1 cellular context compared by ENCODE assay signal in the genomic region with DNA sequence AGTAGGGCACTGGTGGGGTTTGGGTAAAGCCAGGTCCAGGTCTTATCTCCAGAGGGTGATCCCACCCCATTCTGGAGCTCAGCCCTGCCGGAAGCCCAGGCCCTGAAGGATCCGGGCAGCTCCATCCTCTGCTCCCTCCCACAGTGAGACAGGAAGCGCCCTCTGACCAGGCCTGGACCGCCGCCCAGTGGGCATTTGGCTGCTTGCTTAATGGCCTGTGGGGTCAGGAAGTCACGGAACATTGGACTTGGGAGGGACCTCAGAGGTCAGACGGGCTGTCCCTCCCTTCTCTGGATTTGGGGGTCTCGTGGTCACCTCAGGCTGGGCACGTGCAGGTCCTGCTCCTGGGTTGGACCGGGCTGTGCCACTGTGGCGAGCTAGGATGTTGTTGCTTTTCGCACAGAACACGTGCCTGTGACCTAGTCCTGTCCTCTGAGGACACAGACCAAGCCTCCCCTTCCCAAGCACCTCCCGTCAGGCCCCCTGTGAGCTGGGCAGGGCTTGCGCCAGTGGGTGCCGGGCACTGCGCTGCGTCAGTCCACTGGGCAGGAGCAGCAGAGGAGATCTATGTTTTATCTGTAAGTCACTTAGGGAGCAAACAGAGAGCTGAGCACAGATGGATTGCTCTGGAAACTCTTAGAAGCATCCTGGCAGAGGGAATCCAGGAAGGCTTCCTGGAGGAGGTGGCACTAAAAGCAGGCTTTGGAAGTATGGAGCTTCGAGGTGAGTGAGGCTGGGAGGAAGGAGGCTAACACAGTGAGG.
TF ChIP-seq lines count a peak whose summit lies in the region.

No MANE protein-coding gene starts in this region.

TF ChIP-seq in HepG2, 621 proteins besides CTCF, POLR2A, EP300 and RAD21 (continued from another document and continues in another):
- TF ChIP-seq, protein P1, sequence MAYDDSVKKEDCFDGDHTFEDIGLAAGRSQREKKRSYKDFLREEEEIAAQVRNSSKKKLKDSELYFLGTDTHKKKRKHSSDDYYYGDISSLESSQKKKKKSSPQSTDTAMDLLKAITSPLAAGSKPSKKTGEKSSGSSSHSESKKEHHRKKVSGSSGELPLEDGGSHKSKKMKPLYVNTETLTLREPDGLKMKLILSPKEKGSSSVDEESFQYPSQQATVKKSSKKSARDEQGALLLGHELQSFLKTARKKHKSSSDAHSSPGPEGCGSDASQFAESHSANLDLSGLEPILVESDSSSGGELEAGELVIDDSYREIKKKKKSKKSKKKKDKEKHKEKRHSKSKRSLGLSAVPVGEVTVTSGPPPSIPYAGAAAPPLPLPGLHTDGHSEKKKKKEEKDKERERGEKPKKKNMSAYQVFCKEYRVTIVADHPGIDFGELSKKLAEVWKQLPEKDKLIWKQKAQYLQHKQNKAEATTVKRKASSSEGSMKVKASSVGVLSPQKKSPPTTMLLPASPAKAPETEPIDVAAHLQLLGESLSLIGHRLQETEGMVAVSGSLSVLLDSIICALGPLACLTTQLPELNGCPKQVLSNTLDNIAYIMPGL (CRISPR knock-in tag; IDR thresholded peaks at IDR 0.05; ENCODE audit: borderline replicate concordance in 1 of 2, low read depth in 1 of 2) = peak; percentile 83 to 85
- TF ChIP-seq, protein P2, sequence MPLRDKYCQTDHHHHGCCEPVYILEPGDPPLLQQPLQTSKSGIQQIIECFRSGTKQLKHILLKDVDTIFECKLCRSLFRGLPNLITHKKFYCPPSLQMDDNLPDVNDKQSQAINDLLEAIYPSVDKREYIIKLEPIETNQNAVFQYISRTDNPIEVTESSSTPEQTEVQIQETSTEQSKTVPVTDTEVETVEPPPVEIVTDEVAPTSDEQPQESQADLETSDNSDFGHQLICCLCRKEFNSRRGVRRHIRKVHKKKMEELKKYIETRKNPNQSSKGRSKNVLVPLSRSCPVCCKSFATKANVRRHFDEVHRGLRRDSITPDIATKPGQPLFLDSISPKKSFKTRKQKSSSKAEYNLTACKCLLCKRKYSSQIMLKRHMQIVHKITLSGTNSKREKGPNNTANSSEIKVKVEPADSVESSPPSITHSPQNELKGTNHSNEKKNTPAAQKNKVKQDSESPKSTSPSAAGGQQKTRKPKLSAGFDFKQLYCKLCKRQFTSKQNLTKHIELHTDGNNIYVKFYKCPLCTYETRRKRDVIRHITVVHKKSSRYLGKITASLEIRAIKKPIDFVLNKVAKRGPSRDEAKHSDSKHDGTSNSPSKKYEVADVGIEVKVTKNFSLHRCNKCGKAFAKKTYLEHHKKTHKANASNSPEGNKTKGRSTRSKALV (CRISPR knock-in tag; IDR thresholded peaks at IDR 0.05) = no peak
- TF ChIP-seq ZZZ3 (CRISPR knock-in tag; IDR thresholded peaks at IDR 0.05; ENCODE audit: borderline replicate concordance) (peak; percentile 91), IKZF4 (CRISPR knock-in tag; IDR thresholded peaks at IDR 0.05; ENCODE audit: borderline replicate concordance, low read depth, not compliant biosample characterization) (no peak), MEIS2 (CRISPR knock-in tag; IDR thresholded peaks at IDR 0.05) (peak; percentile 48; the same call in 1 of the 2 replicates), ZSCAN29 (CRISPR knock-in tag; conservative IDR thresholded peaks at IDR 0.05) (peak; percentile 62; the same call in 1 of the 2 replicates), TEAD2 (CRISPR knock-in tag; IDR thresholded peaks at IDR 0.05) (no peak), ATAD3A (CRISPR knock-in tag; IDR thresholded peaks at IDR 0.05) (no peak), MYC (CRISPR knock-in tag; IDR thresholded peaks at IDR 0.05; ENCODE audit: borderline replicate concordance) (peak; percentile 60; the same call in 1 of the 2 replicates), XBP1 (CRISPR knock-in tag; IDR thresholded peaks at IDR 0.05) (no peak), HES4 (CRISPR knock-in tag; IDR thresholded peaks at IDR 0.05; ENCODE audit: borderline replicate concordance) (peak; percentile 67), ARHGAP35 (CRISPR knock-in tag; IDR thresholded peaks at IDR 0.05; ENCODE audit: borderline replicate concordance) (0 out of 2 replicates have a peak, but pooled peaks have one; percentile 56), ZBTB38 (CRISPR knock-in tag; IDR thresholded peaks at IDR 0.05) (peak; percentile 93), JARID2 (CRISPR knock-in tag; IDR thresholded peaks at IDR 0.05; ENCODE audit: insufficient replicate concordance) (peak; percentile 31), ZMAT3 (CRISPR knock-in tag; conservative IDR thresholded peaks at IDR 0.05) (peak; percentile 76; the same call in 1 of the 2 replicates), ZMYM3 (CRISPR knock-in tag; IDR thresholded peaks at IDR 0.05) (peak; percentile 74), ZNF263 (CRISPR knock-in tag; IDR thresholded peaks at IDR 0.05) (peak; percentile 61), CBX1 (IDR thresholded peaks at IDR 0.05; ENCODE audit: low read depth) (no peak), ADNP (CRISPR knock-in tag; IDR thresholded peaks at IDR 0.05) (no peak), SOX13 (IDR thresholded peaks at IDR 0.05) (no peak), SOX13 (CRISPR knock-in tag; conservative IDR thresholded peaks at IDR 0.05 in 1 of 2, IDR thresholded peaks at IDR 0.05 in 1 of 2) (peak in 1 of 2 experiments; percentile 54; a peak in 1 of 4 replicates)
- TF ChIP-seq, protein P3, sequence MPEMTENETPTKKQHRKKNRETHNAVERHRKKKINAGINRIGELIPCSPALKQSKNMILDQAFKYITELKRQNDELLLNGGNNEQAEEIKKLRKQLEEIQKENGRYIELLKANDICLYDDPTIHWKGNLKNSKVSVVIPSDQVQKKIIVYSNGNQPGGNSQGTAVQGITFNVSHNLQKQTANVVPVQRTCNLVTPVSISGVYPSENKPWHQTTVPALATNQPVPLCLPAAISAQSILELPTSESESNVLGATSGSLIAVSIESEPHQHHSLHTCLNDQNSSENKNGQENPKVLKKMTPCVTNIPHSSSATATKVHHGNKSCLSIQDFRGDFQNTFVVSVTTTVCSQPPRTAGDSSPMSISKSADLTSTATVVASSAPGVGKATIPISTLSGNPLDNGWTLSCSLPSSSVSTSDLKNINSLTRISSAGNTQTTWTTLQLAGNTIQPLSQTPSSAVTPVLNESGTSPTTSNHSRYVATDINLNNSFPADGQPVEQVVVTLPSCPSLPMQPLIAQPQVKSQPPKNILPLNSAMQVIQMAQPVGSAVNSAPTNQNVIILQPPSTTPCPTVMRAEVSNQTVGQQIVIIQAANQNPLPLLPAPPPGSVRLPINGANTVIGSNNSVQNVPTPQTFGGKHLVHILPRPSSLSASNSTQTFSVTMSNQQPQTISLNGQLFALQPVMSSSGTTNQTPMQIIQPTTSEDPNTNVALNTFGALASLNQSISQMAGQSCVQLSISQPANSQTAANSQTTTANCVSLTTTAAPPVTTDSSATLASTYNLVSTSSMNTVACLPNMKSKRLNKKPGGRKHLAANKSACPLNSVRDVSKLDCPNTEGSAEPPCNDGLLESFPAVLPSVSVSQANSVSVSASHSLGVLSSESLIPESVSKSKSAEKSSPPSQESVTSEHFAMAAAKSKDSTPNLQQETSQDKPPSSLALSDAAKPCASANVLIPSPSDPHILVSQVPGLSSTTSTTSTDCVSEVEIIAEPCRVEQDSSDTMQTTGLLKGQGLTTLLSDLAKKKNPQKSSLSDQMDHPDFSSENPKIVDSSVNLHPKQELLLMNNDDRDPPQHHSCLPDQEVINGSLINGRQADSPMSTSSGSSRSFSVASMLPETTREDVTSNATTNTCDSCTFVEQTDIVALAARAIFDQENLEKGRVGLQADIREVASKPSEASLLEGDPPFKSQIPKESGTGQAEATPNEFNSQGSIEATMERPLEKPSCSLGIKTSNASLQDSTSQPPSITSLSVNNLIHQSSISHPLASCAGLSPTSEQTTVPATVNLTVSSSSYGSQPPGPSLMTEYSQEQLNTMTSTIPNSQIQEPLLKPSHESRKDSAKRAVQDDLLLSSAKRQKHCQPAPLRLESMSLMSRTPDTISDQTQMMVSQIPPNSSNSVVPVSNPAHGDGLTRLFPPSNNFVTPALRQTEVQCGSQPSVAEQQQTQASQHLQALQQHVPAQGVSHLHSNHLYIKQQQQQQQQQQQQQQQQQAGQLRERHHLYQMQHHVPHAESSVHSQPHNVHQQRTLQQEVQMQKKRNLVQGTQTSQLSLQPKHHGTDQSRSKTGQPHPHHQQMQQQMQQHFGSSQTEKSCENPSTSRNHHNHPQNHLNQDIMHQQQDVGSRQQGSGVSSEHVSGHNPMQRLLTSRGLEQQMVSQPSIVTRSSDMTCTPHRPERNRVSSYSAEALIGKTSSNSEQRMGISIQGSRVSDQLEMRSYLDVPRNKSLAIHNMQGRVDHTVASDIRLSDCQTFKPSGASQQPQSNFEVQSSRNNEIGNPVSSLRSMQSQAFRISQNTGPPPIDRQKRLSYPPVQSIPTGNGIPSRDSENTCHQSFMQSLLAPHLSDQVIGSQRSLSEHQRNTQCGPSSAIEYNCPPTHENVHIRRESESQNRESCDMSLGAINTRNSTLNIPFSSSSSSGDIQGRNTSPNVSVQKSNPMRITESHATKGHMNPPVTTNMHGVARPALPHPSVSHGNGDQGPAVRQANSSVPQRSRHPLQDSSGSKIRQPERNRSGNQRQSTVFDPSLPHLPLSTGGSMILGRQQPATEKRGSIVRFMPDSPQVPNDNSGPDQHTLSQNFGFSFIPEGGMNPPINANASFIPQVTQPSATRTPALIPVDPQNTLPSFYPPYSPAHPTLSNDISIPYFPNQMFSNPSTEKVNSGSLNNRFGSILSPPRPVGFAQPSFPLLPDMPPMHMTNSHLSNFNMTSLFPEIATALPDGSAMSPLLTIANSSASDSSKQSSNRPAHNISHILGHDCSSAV (CRISPR knock-in tag; IDR thresholded peaks at IDR 0.05; ENCODE audit: borderline replicate concordance) = no peak
- TF ChIP-seq, protein P4, sequence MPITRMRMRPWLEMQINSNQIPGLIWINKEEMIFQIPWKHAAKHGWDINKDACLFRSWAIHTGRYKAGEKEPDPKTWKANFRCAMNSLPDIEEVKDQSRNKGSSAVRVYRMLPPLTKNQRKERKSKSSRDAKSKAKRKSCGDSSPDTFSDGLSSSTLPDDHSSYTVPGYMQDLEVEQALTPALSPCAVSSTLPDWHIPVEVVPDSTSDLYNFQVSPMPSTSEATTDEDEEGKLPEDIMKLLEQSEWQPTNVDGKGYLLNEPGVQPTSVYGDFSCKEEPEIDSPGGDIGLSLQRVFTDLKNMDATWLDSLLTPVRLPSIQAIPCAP (CRISPR knock-in tag; IDR thresholded peaks at IDR 0.05; ENCODE audit: low read depth) = 0 out of 2 replicates have a peak, but pooled peaks have one; percentile 48
- TF ChIP-seq, protein P5, sequence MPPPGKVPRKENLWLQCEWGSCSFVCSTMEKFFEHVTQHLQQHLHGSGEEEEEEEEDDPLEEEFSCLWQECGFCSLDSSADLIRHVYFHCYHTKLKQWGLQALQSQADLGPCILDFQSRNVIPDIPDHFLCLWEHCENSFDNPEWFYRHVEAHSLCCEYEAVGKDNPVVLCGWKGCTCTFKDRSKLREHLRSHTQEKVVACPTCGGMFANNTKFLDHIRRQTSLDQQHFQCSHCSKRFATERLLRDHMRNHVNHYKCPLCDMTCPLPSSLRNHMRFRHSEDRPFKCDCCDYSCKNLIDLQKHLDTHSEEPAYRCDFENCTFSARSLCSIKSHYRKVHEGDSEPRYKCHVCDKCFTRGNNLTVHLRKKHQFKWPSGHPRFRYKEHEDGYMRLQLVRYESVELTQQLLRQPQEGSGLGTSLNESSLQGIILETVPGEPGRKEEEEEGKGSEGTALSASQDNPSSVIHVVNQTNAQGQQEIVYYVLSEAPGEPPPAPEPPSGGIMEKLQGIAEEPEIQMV (CRISPR knock-in tag; IDR thresholded peaks at IDR 0.05; ENCODE audit: low read depth) = 0 out of 2 replicates have a peak, but pooled peaks have one; percentile 66
- TF ChIP-seq, protein P6, sequence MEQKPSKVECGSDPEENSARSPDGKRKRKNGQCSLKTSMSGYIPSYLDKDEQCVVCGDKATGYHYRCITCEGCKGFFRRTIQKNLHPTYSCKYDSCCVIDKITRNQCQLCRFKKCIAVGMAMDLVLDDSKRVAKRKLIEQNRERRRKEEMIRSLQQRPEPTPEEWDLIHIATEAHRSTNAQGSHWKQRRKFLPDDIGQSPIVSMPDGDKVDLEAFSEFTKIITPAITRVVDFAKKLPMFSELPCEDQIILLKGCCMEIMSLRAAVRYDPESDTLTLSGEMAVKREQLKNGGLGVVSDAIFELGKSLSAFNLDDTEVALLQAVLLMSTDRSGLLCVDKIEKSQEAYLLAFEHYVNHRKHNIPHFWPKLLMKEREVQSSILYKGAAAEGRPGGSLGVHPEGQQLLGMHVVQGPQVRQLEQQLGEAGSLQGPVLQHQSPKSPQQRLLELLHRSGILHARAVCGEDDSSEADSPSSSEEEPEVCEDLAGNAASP (CRISPR knock-in tag; IDR thresholded peaks at IDR 0.05; ENCODE audit: borderline replicate concordance) = peak; percentile 74; the same call in 1 of the 2 replicates
- TF ChIP-seq, protein P7, sequence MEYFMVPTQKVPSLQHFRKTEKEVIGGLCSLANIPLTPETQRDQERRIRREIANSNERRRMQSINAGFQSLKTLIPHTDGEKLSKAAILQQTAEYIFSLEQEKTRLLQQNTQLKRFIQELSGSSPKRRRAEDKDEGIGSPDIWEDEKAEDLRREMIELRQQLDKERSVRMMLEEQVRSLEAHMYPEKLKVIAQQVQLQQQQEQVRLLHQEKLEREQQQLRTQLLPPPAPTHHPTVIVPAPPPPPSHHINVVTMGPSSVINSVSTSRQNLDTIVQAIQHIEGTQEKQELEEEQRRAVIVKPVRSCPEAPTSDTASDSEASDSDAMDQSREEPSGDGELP (IDR thresholded peaks at IDR 0.05; ENCODE audit: borderline replicate concordance, low read depth) = peak; percentile 29; the same call in 1 of the 2 replicates
- TF ChIP-seq, protein P8, sequence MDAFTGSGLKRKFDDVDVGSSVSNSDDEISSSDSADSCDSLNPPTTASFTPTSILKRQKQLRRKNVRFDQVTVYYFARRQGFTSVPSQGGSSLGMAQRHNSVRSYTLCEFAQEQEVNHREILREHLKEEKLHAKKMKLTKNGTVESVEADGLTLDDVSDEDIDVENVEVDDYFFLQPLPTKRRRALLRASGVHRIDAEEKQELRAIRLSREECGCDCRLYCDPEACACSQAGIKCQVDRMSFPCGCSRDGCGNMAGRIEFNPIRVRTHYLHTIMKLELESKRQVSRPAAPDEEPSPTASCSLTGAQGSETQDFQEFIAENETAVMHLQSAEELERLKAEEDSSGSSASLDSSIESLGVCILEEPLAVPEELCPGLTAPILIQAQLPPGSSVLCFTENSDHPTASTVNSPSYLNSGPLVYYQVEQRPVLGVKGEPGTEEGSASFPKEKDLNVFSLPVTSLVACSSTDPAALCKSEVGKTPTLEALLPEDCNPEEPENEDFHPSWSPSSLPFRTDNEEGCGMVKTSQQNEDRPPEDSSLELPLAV (CRISPR knock-in tag; conservative IDR thresholded peaks at IDR 0.05; ENCODE audit: low read depth) = no peak
